Comparison of ENCODE assay signal across 8 cellular contexts in the genomic region with DNA sequence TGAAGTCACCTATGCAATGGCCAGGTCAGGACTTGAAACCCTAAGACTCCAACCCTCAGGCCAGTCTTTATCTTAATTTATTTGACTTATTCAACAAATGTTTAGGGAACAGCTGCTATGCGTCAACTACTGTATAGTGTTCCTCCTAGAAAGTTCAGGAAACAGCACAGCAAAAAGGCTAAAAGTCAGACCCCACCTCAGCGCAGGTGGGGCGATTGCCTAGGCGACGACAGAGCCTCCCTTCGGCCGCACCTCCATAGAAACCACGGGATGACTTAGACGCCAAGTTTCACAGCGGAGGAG. TPM values are rescaled to one million over a fixed set of nuclear protein-coding genes. Genes with fewer than 3 reads are reported as not detected.
A peak's percentile ranks its signal among the peaks of the same experiment; 100 is the strongest.
DNase-seq lines count a peak whose midpoint lies in the region; ATAC-seq and TF ChIP-seq lines count a peak whose summit lies in the region.

No MANE protein-coding gene starts in this region.

- no peak for TF ChIP-seq CTCF in stomach (IDR thresholded peaks at IDR 0.05)

- no peak for TF ChIP-seq POLR2A in stomach (IDR thresholded peaks at IDR 0.05)

- TF ChIP-seq EP300 in stomach (IDR thresholded peaks at IDR 0.05) = no peak

- H3K4me1 ChIP-seq in stomach = peaks cover 22 to 54% (median 37%) of the 10 kb centered on the region in 4 donors

- peak overlapping the region; percentile 95 for H3K27ac Mint-ChIP-seq in T-helper 17 cell

- peaks cover 33% of the 10 kb centered on the region for H3K4me1 Mint-ChIP-seq in T-helper 17 cell

- peak overlapping the region; percentile 93 to 99 (median 96) for H3K27ac ChIP-seq in stomach

- H3K9me3 ChIP-seq in T-helper 17 cell (ENCODE audit: control insufficient read depth, low read length, poor library complexity, severe bottlenecking) = no peaks in the 10 kb centered on the region
- H3K9me3 ChIP-seq in stomach = no peaks in the 10 kb centered on the region

- peak overlapping the region; percentile 84 for H3K4me3 ChIP-seq in iPS-11a (ENCODE audit: low read depth, low read length)
- H3K4me3 ChIP-seq in stomach = peak overlapping the region; percentile 66 to 97 (median 96)

- intact Hi-C loops in stomach (cut with DNase I; ENCODE audit: low total_unique reads) = no loop called here

- 0 to 2% (median 1%) methylated on average over 8 to 10 of the region's 10 CpGs for WGBS in stomach, 5 donors

- peak overlapping the region; percentile 98 for H3K4me3 Mint-ChIP-seq in T-helper 17 cell

- peak; percentile 1 for DNase-seq in NCI-H2227 treated with DMSO at 0.1 percent for 48 hours (lab: John Stamatoyannopoulos, UW)
- no peak for DNase-seq in NCI-H2227 (lab: John Stamatoyannopoulos, UW; ENCODE audit: unreplicated experiment)
- no peak for DNase-seq in T-helper 17 cell
- no peak for DNase-seq in stomach
- no peak for DNase-seq in putamen (ENCODE audit: low spot score)
- no peak for DNase-seq in SHP77 treated with DMSO at 0.1 percent for 48 hours (lab: John Stamatoyannopoulos, UW)
- DNase-seq in iPS-NIHi7 (ENCODE audit: extremely low spot score) = no peak

- H3K27me3 Mint-ChIP-seq in T-helper 17 cell = no peaks in the 10 kb centered on the region

- no peaks in the 10 kb centered on the region for H3K36me3 Mint-ChIP-seq in T-helper 17 cell (ENCODE audit: low read depth)

- peaks cover 0 to 20% (median 17%) of the 10 kb centered on the region in 4 donors for H3K36me3 ChIP-seq in stomach

- H3K27me3 ChIP-seq in stomach = no peaks in the 10 kb centered on the region

- no peak for ATAC-seq in T-helper 17 cell

RNA-seq across cellular contexts. Expression of gene VRK3, which starts 0.5 kb away (rescaled TPM):
- total RNA-seq in T-helper 17 cell = 10 to 100 TPM; 67.2 to 79.3 TPM
- 10 to 100 TPM in 4 of 5 donors, 1 to 10 TPM in 1; 3.5 to 39.7 (median 24.5) TPM for total RNA-seq in stomach
- 10 to 100 TPM; 16.1 to 34.1 (median 18.7) TPM for polyA plus RNA-seq in stomach

RNA-seq across cellular contexts. Expression of gene ZNF473, which starts 1.1 kb away (rescaled TPM):
- 1 to 10 TPM; 7.0 to 8.9 TPM for total RNA-seq in T-helper 17 cell
- total RNA-seq in stomach = 10 to 100 TPM in 3 of 5 donors, 1 to 10 TPM in 1, under 1 TPM in 1; 0.58 to 28.0 (median 12.1) TPM
- polyA plus RNA-seq in stomach = 1 to 10 TPM; 1.7 to 2.6 (median 2.0) TPM
